In the genomic region with DNA sequence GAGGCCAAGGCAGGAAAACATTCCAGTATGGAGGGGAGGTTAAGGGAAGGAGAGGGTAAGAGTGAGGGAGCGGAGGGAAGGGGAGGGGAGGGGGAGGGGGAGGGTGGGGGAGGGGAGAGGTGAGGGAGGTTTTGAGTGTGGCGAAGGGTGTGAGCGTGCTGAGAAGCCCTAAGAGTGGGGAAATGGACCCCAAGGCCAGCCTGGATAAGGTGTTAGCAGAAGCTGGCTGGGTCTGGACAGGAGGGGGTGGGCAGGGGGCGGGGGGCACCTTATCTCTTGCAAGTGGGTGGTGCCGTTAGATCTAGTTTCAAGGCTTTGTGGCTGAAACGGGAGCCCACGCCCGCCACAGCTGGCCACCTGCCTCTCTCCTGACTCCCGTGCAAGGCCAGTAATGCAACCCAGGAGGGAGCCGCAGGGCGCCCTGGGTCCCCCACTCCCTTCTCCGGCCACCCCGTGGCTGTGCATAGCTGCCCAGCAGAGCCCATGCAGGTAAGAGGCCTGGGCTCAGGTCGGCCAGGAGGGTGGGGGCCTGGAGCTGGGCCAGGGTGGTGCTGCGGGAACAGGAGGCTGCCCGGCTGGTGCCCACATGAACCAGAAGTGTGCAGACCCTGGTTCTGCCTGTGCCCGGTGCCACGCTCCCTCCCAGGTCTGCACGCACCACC, we compare ENCODE assay signal across 1 cellular context.
TF ChIP-seq lines count a peak whose summit lies in the region.

No MANE protein-coding gene starts in this region.

TF ChIP-seq in SK-N-SH treated with all-trans-retinoic acid at 6 μM for 48 hours, 23 proteins besides CTCF, POLR2A, EP300 and RAD21:
- no peak for TF ChIP-seq ZFP3 (CRISPR knock-in tag; IDR thresholded peaks at IDR 0.05)
- TF ChIP-seq RARB (CRISPR knock-in tag; IDR thresholded peaks at IDR 0.05): no peak
- TF ChIP-seq ZNF70 (CRISPR knock-in tag; IDR thresholded peaks at IDR 0.05): no peak
- TF ChIP-seq ZC3H10 (CRISPR knock-in tag; IDR thresholded peaks at IDR 0.05): no peak
- TF ChIP-seq OSR1 (CRISPR knock-in tag; IDR thresholded peaks at IDR 0.05): no peak
- no peak for TF ChIP-seq ISL1 (CRISPR knock-in tag; IDR thresholded peaks at IDR 0.05)
- no peak for TF ChIP-seq SNAI2 (CRISPR knock-in tag; IDR thresholded peaks at IDR 0.05)
- no peak for TF ChIP-seq ZFP30 (CRISPR knock-in tag; IDR thresholded peaks at IDR 0.05)
- TF ChIP-seq, protein P1, sequence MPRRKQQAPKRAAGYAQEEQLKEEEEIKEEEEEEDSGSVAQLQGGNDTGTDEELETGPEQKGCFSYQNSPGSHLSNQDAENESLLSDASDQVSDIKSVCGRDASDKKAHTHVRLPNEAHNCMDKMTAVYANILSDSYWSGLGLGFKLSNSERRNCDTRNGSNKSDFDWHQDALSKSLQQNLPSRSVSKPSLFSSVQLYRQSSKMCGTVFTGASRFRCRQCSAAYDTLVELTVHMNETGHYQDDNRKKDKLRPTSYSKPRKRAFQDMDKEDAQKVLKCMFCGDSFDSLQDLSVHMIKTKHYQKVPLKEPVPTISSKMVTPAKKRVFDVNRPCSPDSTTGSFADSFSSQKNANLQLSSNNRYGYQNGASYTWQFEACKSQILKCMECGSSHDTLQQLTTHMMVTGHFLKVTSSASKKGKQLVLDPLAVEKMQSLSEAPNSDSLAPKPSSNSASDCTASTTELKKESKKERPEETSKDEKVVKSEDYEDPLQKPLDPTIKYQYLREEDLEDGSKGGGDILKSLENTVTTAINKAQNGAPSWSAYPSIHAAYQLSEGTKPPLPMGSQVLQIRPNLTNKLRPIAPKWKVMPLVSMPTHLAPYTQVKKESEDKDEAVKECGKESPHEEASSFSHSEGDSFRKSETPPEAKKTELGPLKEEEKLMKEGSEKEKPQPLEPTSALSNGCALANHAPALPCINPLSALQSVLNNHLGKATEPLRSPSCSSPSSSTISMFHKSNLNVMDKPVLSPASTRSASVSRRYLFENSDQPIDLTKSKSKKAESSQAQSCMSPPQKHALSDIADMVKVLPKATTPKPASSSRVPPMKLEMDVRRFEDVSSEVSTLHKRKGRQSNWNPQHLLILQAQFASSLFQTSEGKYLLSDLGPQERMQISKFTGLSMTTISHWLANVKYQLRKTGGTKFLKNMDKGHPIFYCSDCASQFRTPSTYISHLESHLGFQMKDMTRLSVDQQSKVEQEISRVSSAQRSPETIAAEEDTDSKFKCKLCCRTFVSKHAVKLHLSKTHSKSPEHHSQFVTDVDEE (CRISPR knock-in tag; IDR thresholded peaks at IDR 0.05): no peak
- TF ChIP-seq ESRRG (CRISPR knock-in tag; IDR thresholded peaks at IDR 0.05): no peak
- TF ChIP-seq, protein P2, sequence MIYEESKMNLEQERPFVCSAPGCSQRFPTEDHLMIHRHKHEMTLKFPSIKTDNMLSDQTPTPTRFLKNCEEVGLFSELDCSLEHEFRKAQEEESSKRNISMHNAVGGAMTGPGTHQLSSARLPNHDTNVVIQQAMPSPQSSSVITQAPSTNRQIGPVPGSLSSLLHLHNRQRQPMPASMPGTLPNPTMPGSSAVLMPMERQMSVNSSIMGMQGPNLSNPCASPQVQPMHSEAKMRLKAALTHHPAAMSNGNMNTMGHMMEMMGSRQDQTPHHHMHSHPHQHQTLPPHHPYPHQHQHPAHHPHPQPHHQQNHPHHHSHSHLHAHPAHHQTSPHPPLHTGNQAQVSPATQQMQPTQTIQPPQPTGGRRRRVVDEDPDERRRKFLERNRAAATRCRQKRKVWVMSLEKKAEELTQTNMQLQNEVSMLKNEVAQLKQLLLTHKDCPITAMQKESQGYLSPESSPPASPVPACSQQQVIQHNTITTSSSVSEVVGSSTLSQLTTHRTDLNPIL (CRISPR knock-in tag; IDR thresholded peaks at IDR 0.05; ENCODE audit: low read depth): no peak
- TF ChIP-seq ZNF8 (CRISPR knock-in tag; IDR thresholded peaks at IDR 0.05): no peak
- no peak for TF ChIP-seq BACH2 (CRISPR knock-in tag; IDR thresholded peaks at IDR 0.05; ENCODE audit: borderline replicate concordance)
